Comparison of ENCODE assay signal across 12 cellular contexts in genomic region chr4:75696036-75696435, GRCh38. TPM values are rescaled to one million over a fixed set of nuclear protein-coding genes. Genes with fewer than 3 reads are reported as not detected.
DNase-seq lines count a peak whose midpoint lies in the region; ATAC-seq and TF ChIP-seq lines count a peak whose summit lies in the region.
"Had no signal": no experiment of that assay in that cellular context is flagged by ENCODE, and none has a peak within 500 bp of the region (broad histone marks: within the 10 kb centered on the region; RNA-seq: fewer than 3 reads in every experiment).

No MANE protein-coding gene starts in this region.

- peak in 1 of 2 donors; percentile 12 for DNase-seq in activated T-cell treated with anti-CD3 and anti-CD28 coated beads, Interleukin-2, amount 50 U/mL, for 72 hours
- DNase-seq in activated T-cell treated with anti-CD3 and anti-CD28 coated beads, Interleukin-2, amount 50 U/mL, for 48 hours = no peak
- peak; percentile 44 for DNase-seq in NCI-H774 (lab: John Stamatoyannopoulos, UW)
- DNase-seq in heart left ventricle = peak in 1 of 5 donors; percentile 46
- no peak for DNase-seq in stimulated activated naive CD8-positive, alpha-beta T cell treated with anti-CD3 and anti-CD28 coated beads, Interleukin-15, Interleukin-2, amounts not matched to agents 100 U/mL and 50 U/mL, for 24 hours
- DNase-seq in stimulated activated CD4-positive, alpha-beta T cell treated with anti-CD3 and anti-CD28 coated beads, Interleukin-2, amount 100 ng/mL, for 24 hours = no peak
- no peak for DNase-seq in tibial artery
- DNase-seq: NCI-H2029 treated with DMSO at 0.1 percent for 48 hours; SIG-M5; stimulated activated CD8-positive, alpha-beta memory T cell treated with anti-CD3 and anti-CD28 coated beads, Interleukin-4, amount 100 ng/mL, for 48 hours had no signal

- H3K9me3 Mint-ChIP-seq in activated T-cell treated with anti-CD3 and anti-CD28 coated beads, Interleukin-2, amount 50 U/mL, for 72 hours = peaks cover 0 to 2% of the 10 kb centered on the region in 2 donors

- H3K9me3 ChIP-seq in heart left ventricle (no peaks in the 10 kb centered on the region), tibial artery (no peaks in the 10 kb centered on the region)

- H3K27me3 ChIP-seq in heart left ventricle (no peaks in the 10 kb centered on the region), tibial artery (no peaks in the 10 kb centered on the region)
- H3K27me3 ChIP-seq: cardiac muscle cell had no signal

- peaks cover 0 to 4% of the 10 kb centered on the region in 2 donors for H3K36me3 Mint-ChIP-seq in activated T-cell treated with anti-CD3 and anti-CD28 coated beads, Interleukin-2, amount 50 U/mL, for 72 hours (ENCODE audit: insufficient read depth in 2 of 2)

- 46 to 55% (median 51%) methylated on average over 3 of the region's 3 CpGs for WGBS in heart left ventricle, 4 donors

- intact Hi-C loops in heart left ventricle (cut with DNase I) (no loop called here), tibial artery (cut with DNase I; ENCODE audit: low total_unique reads) (no loop called here)

- H3K27me3 Mint-ChIP-seq in activated T-cell treated with anti-CD3 and anti-CD28 coated beads, Interleukin-2, amount 50 U/mL, for 72 hours (ENCODE audit: low read depth) = no peaks in the 10 kb centered on the region

- no peak for TF ChIP-seq POLR2A in heart left ventricle (IDR thresholded peaks at IDR 0.05)

- H3K27ac ChIP-seq in heart left ventricle = peak overlapping the region in 7 of 12 donors; percentile 29 to 91 (median 67)
- no peak overlapping the region for H3K27ac ChIP-seq in tibial artery
- H3K27ac ChIP-seq: cardiac muscle cell had no signal

- H3K27ac Mint-ChIP-seq in activated T-cell treated with anti-CD3 and anti-CD28 coated beads, Interleukin-2, amount 50 U/mL, for 72 hours = peak overlapping the region; percentile 83

- no peak for TF ChIP-seq CTCF in heart left ventricle (IDR thresholded peaks at IDR 0.05)
- TF ChIP-seq CTCF in tibial artery (IDR thresholded peaks at IDR 0.05) = no peak

- H3K4me1 Mint-ChIP-seq in activated T-cell treated with anti-CD3 and anti-CD28 coated beads, Interleukin-2, amount 50 U/mL, for 72 hours (ENCODE audit: low read depth) = peaks cover 42% of the 10 kb centered on the region

- H3K4me1 ChIP-seq in heart left ventricle (peaks cover 0 to 16% (median 1%) of the 10 kb centered on the region in 12 donors), tibial artery (no peaks in the 10 kb centered on the region)

- peak; percentile 62 to 71 for ATAC-seq in activated T-cell treated with anti-CD3 and anti-CD28 coated beads, Interleukin-2, amount 50 U/mL, for 72 hours (replicated peaks in 1 of 2)
- peak; percentile 79 to 95 (median 90) for ATAC-seq in heart left ventricle
- peak; percentile 61 for ATAC-seq in stimulated activated naive CD8-positive, alpha-beta T cell treated with anti-CD3 and anti-CD28 coated beads, Interleukin-15, Interleukin-2, amounts not matched to agents 100 U/mL and 50 U/mL, for 24 hours
- no peak for ATAC-seq in HG02610 (IDR thresholded peaks at IDR 0.05; ENCODE audit: unreplicated experiment)

- H3K4me3 Mint-ChIP-seq in activated T-cell treated with anti-CD3 and anti-CD28 coated beads, Interleukin-2, amount 50 U/mL, for 72 hours = no peak overlapping the region

- no peak overlapping the region for H3K4me3 ChIP-seq in heart left ventricle
- no peak overlapping the region for H3K4me3 ChIP-seq in tibial artery
- H3K4me3 ChIP-seq: cardiac muscle cell had no signal

- peaks cover 0 to 10% (median 0%) of the 10 kb centered on the region in 9 donors for H3K36me3 ChIP-seq in heart left ventricle
- H3K36me3 ChIP-seq in tibial artery = no peaks in the 10 kb centered on the region
- H3K36me3 ChIP-seq: cardiac muscle cell had no signal

RNA-seq across cellular contexts. Expression of gene G3BP2, which starts 22.8 kb away (rescaled TPM):
- total RNA-seq in activated T-cell treated with anti-CD3 and anti-CD28 coated beads, Interleukin-2, amount 50 U/mL, for 72 hours = 100 to 1,000 TPM; 204 to 212 TPM
- total RNA-seq in heart left ventricle = 100 to 1,000 TPM in 2 of 9 donors, 10 to 100 TPM in 7; 70.8 to 126 (median 87.6) TPM
- 10 to 100 TPM; 13.0 to 57.4 TPM for polyA plus RNA-seq in heart left ventricle

RNA-seq across cellular contexts. Expression of gene USO1, which starts 28.3 kb away (rescaled TPM):
- total RNA-seq in activated T-cell treated with anti-CD3 and anti-CD28 coated beads, Interleukin-2, amount 50 U/mL, for 72 hours = 10 to 100 TPM; 42.0 to 51.7 TPM
- 10 to 100 TPM; 71.8 to 87.1 (median 77.3) TPM for total RNA-seq in heart left ventricle
- 10 to 100 TPM; 28.6 to 70.0 TPM for polyA plus RNA-seq in heart left ventricle

Comparison
In these comparisons a context has a peak if more than half of its experiments do, and no peak if none do; other contexts are left out.
1. H3K27ac ChIP-seq: peak in heart left ventricle (7 of 12); none in tibial artery (0 of 2).